18 cellular contexts compared by ENCODE assay signal in genomic region chr1:62908168-62908567, GRCh38.
A peak's percentile ranks its signal among the peaks of the same experiment; 100 is the strongest.
DNase-seq lines count a peak whose midpoint lies in the region; ATAC-seq and TF ChIP-seq lines count a peak whose summit lies in the region.
"Had no signal": no experiment of that assay in that cellular context is flagged by ENCODE, and none has a peak within 500 bp of the region (broad histone marks: within the 10 kb centered on the region; RNA-seq: fewer than 3 reads in every experiment).

No MANE protein-coding gene starts in this region.

- H3K79me2 ChIP-seq in DND-41 (ENCODE audit: insufficient read depth, low read length), result no peaks in the 10 kb centered on the region

- no peak overlapping the region for H3K9ac ChIP-seq in DND-41 (ENCODE audit: low read depth, low read length)
- H3K9ac ChIP-seq: GM23248 had no signal

- no peaks in the 10 kb centered on the region for H3K36me3 ChIP-seq in DND-41 (ENCODE audit: insufficient read depth, low read length)
- H3K36me3 ChIP-seq in left ventricle myocardium inferior, result no peaks in the 10 kb centered on the region
- H3K36me3 ChIP-seq: BE2C had no signal

- H3K27me3 ChIP-seq in DND-41 (ENCODE audit: insufficient read depth, low read length, poor library complexity) (no peaks in the 10 kb centered on the region), left ventricle myocardium inferior (ENCODE audit: low read depth) (peaks cover 21% of the 10 kb centered on the region)
- H3K27me3 ChIP-seq: BE2C had no signal

- intact Hi-C loops in left ventricle myocardium inferior (cut with micrococcal nuclease), result no loop called here

- peaks cover 3% of the 10 kb centered on the region for H3K36me3 Mint-ChIP-seq in T-helper 17 cell (ENCODE audit: low read depth)
- H3K36me3 Mint-ChIP-seq: CD4-positive, CD25-positive, alpha-beta regulatory T cell had no signal

- H3K4me3 Mint-ChIP-seq in T-helper 17 cell, result no peak overlapping the region
- H3K4me3 Mint-ChIP-seq: CD4-positive, CD25-positive, alpha-beta regulatory T cell had no signal

- ATAC-seq in DND-41 (ENCODE audit: insufficient read depth, low read depth), result peak; percentile 61
- ATAC-seq in T-helper 17 cell, result peak; percentile 47
- ATAC-seq in GM21717 (IDR thresholded peaks at IDR 0.05; ENCODE audit: unreplicated experiment), result no peak
- no peak for ATAC-seq in GM18517 (IDR thresholded peaks at IDR 0.05; ENCODE audit: unreplicated experiment)

- H3K4me1 Mint-ChIP-seq in T-helper 17 cell, result peaks cover 6% of the 10 kb centered on the region

- no peak overlapping the region for H3K4me3 ChIP-seq in DND-41 (ENCODE audit: low read depth in 1 of 2, low read length in 2 of 2)
- H3K4me3 ChIP-seq in choroid plexus epithelial cell (ENCODE audit: low read depth, low read length), result no peak overlapping the region
- no peak overlapping the region for H3K4me3 ChIP-seq in left ventricle myocardium inferior
- H3K4me3 ChIP-seq: GM23248 had no signal

- no peaks in the 10 kb centered on the region for H4K20me1 ChIP-seq in DND-41 (ENCODE audit: insufficient read depth, low read length)

- DNase-seq in DND-41 (no peak), T-helper 17 cell (no peak), choroid plexus epithelial cell (ENCODE audit: low read depth) (peak; percentile 24), left ventricle myocardium inferior (no peak), UCSD-AML1 (lab: John Stamatoyannopoulos, UW; ENCODE audit: unreplicated experiment) (no peak)
- DNase-seq: ACHN, BE2C, C1 segment of cervical spinal cord, Caco-2, GDM1, GM23248, HCEC 1CT, IMR-90, KG1 had no signal

- H3K27ac Mint-ChIP-seq in T-helper 17 cell, result no peak overlapping the region

- no peak overlapping the region for H3K27ac ChIP-seq in DND-41 (ENCODE audit: low read length)
- no peak overlapping the region for H3K27ac ChIP-seq in left ventricle myocardium inferior (replicated peaks)
- H3K27ac ChIP-seq: GM23248, HL-60 had no signal

- H3K4me1 ChIP-seq in DND-41 (ENCODE audit: insufficient read depth, low read length) (no peaks in the 10 kb centered on the region; the same call in 1 of the 2 replicates), left ventricle myocardium inferior (no peaks in the 10 kb centered on the region)
- H3K4me1 ChIP-seq: BE2C, Caco-2 had no signal

- no peak overlapping the region for H2AFZ ChIP-seq in DND-41 (ENCODE audit: low read depth, low read length)
- H2AFZ ChIP-seq: GM23248 had no signal

- peaks cover 13% of the 10 kb centered on the region for H3K27me3 Mint-ChIP-seq in T-helper 17 cell
- H3K27me3 Mint-ChIP-seq: CD4-positive, CD25-positive, alpha-beta regulatory T cell had no signal

- TF ChIP-seq CTCF in DND-41 (IDR thresholded peaks at IDR 0.05; ENCODE audit: borderline replicate concordance, extremely low read depth, low read length, poor library complexity, severe bottlenecking), result no peak
- no peak for TF ChIP-seq CTCF in choroid plexus epithelial cell (conservative IDR thresholded peaks at IDR 0.05; ENCODE audit: low read depth, low read length)
- TF ChIP-seq CTCF in left ventricle myocardium inferior (IDR thresholded peaks at IDR 0.05; ENCODE audit: borderline replicate concordance), result no peak

- no peak overlapping the region for H3K4me2 ChIP-seq in DND-41 (ENCODE audit: insufficient read depth, low read length)

- H3K9me3 ChIP-seq in DND-41 (ENCODE audit: insufficient read depth, low read length, severe bottlenecking) (no peaks in the 10 kb centered on the region), T-helper 17 cell (ENCODE audit: control insufficient read depth, low read length, poor library complexity, severe bottlenecking) (no peaks in the 10 kb centered on the region), left ventricle myocardium inferior (replicated peaks) (no peaks in the 10 kb centered on the region)
- H3K9me3 ChIP-seq: BE2C, Caco-2 had no signal

Comparison
In these comparisons a context has a peak if more than half of its experiments do, and no peak if none do; other contexts are left out.
1. ATAC-seq: peak in DND-41 (single experiment) and T-helper 17 cell (single experiment); none in GM21717 (single experiment) and GM18517 (single experiment).